ENCODE assay signal across 12 cellular contexts in the genomic region with DNA sequence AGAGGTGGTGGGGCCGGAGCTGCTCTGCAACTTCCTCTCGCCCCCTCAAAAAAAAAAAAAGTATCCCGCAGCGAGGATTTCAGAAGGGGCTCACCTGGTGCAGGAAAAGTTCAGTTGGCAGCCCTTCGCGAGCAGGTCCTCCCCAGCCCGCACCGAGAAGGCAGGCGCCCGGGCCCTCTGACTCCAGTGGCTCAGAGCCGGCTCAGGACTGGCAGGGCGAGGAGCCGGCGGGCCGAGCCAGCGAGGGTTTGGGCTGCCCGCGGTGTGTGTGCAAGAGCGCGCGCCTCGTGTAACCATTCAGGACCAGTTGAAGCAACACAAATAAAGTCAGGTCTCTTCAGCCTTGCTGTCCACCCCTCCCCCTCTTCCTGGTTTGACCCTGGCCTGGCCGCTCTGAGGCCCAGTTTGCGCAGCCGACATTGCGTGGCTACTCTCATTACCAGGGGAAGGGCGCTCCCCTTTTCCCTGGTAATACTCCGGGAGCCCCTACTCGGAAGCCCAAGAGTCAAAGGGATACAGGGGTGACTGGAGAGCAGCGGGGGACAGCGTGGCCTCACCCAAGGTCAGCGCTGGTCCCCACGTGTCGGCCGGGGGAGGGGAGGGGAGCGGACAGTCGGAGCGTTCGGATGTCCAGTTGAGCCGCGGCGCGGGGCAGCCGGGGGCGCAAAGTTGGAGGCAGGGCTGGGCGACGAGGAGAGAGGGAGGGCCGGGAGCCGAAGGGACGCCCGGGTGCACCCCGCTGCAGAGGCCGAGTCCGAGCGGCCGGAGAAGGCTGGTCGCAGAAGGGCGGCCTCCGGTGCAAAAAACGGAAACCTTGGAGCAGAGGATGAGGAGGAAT. TPM values are rescaled to one million over a fixed set of nuclear protein-coding genes. Genes with fewer than 3 reads are reported as not detected.
DNase-seq lines count a peak whose midpoint lies in the region; ATAC-seq, FAIRE-seq and TF ChIP-seq lines count a peak whose summit lies in the region.
"Had no signal": no experiment of that assay in that cellular context is flagged by ENCODE, and none has a peak within 500 bp of the region (broad histone marks: within the 10 kb centered on the region; RNA-seq: fewer than 3 reads in every experiment).

No MANE protein-coding gene starts in this region.

- CTCF ChIA-PET in A549 (lab: Yijun Ruan, JAX) = interaction anchor here (0.7 to 1.3 kb wide), 3 partner anchors 29 to 788 kb away, joined by 3 read pairs; no protein-coding TSS in a partner anchor
- CTCF ChIA-PET in naive thymus-derived CD4-positive, alpha-beta T cell (lab: Charles Lee) = no interaction called here

- peak overlapping the region; percentile 76 for H3K4me2 ChIP-seq in A549

- H3K27ac ChIP-seq in A549 (peak overlapping the region; percentile 69 to 91), HUES64 (ENCODE audit: low read depth, low read length) (no peak overlapping the region), endodermal cell (ENCODE audit: low read depth, low read length) (no peak overlapping the region)
- H3K27ac ChIP-seq in naive thymus-derived CD4-positive, alpha-beta T cell (ENCODE audit: low read depth, low read length) = no peak overlapping the region

- no peak for TF ChIP-seq CTCF in A549 (IDR thresholded peaks at IDR 0.05)
- no peak for TF ChIP-seq CTCF in endodermal cell (conservative IDR thresholded peaks at IDR 0.05)

- peaks cover 14% of the 10 kb centered on the region for H3K4me1 Mint-ChIP-seq in endodermal cell
- H3K4me1 Mint-ChIP-seq in naive thymus-derived CD4-positive, alpha-beta T cell = peaks cover 0 to 15% (median 12%) of the 10 kb centered on the region in 7 donors

- H3K9ac ChIP-seq in HUES64 (ENCODE audit: low read depth, low read length) (no peak overlapping the region), endodermal cell (ENCODE audit: extremely low read depth, low read length, poor library complexity, severe bottlenecking) (no peak overlapping the region)

- H3K36me3 ChIP-seq in HUES64 (ENCODE audit: insufficient read depth, low read length) = no peaks in the 10 kb centered on the region
- H3K36me3 ChIP-seq in endodermal cell (ENCODE audit: control insufficient read depth, insufficient read depth, low read length) = no peaks in the 10 kb centered on the region
- H3K36me3 ChIP-seq in naive thymus-derived CD4-positive, alpha-beta T cell (ENCODE audit: control insufficient read depth in 2 of 3, insufficient read depth in 3 of 3, low read length in 3 of 3) = no peaks in the 10 kb centered on the region

- WGBS in A549 (ENCODE audit: missing lambda C conversion rate) = 87% methylated on average over 52 of the region's 60 CpGs
- 1% methylated on average over 60 of the region's 60 CpGs for WGBS in HUES64
- 1 to 3% methylated on average over 25 to 60 of the region's 60 CpGs for WGBS in endodermal cell (ENCODE audit: insufficient coverage in 1 of 2, insufficient read length in 1 of 2), 2 experiments

- POLR2A ChIA-PET in A549 (lab: Yijun Ruan, JAX) = interaction anchor here (1.2 kb wide), 1 partner anchor 14 kb away, joined by 5 read pairs; no protein-coding TSS in a partner anchor
- POLR2A ChIA-PET in naive thymus-derived CD4-positive, alpha-beta T cell (lab: Charles Lee) = no interaction called here

- DNase-seq in A549 (ENCODE audit: low read depth in 1 of 2, low spot score in 1 of 2) (no peak), endodermal cell (peak; percentile 85), midbrain (lab: John Stamatoyannopoulos, UW) (no peak), NCI-H345 treated with DMSO at 0.1 percent for 48 hours (lab: John Stamatoyannopoulos, UW; ENCODE audit: unreplicated experiment) (no peak)
- DNase-seq in naive thymus-derived CD4-positive, alpha-beta T cell = no peak
- no peak for DNase-seq in activated CD4-positive, alpha-beta T cell treated with anti-CD3 and anti-CD28 coated beads, Interleukin-2, amount 50 U/mL, for 48 hours
- DNase-seq: NCI-H2029 treated with DMSO at 0.1 percent for 48 hours had no signal

- H3K9me3 ChIP-seq in A549 (no peaks in the 10 kb centered on the region), HUES64 (ENCODE audit: insufficient read depth, low read depth, low read length) (no peaks in the 10 kb centered on the region), endodermal cell (ENCODE audit: control insufficient read depth, low read length) (no peaks in the 10 kb centered on the region)
- no peaks in the 10 kb centered on the region for H3K9me3 ChIP-seq in naive thymus-derived CD4-positive, alpha-beta T cell (ENCODE audit: control insufficient read depth in 2 of 3, low read length in 3 of 3)

- TF ChIP-seq EP300 in A549 (IDR thresholded peaks at IDR 0.05) = no peak

- H3K9me3 Mint-ChIP-seq in endodermal cell = no peaks in the 10 kb centered on the region
- peaks cover 0 to 4% (median 0%) of the 10 kb centered on the region in 11 donors for H3K9me3 Mint-ChIP-seq in naive thymus-derived CD4-positive, alpha-beta T cell

- intact Hi-C loops in naive thymus-derived CD4-positive, alpha-beta T cell (cut with micrococcal nuclease) = no loop called here

- peaks cover 100% of the 10 kb centered on the region for H3K27me3 Mint-ChIP-seq in endodermal cell (ENCODE audit: insufficient read depth)
- H3K27me3 Mint-ChIP-seq in naive thymus-derived CD4-positive, alpha-beta T cell = peaks cover 73 to 89% (median 87%) of the 10 kb centered on the region in 5 donors

- H3K4me3 ChIP-seq in A549 = peak overlapping the region; percentile 54
- H3K4me3 ChIP-seq in HUES64 (ENCODE audit: low read length) = peak overlapping the region; percentile 45
- H3K4me3 ChIP-seq in endodermal cell (ENCODE audit: low read length) = peak overlapping the region; percentile 71
- H3K4me3 ChIP-seq in naive thymus-derived CD4-positive, alpha-beta T cell (ENCODE audit: low read length) = no peak overlapping the region

- H3K4me3 Mint-ChIP-seq in endodermal cell = peak overlapping the region; percentile 58
- peak overlapping the region in 8 of 10 donors; percentile 40 to 77 (median 62) for H3K4me3 Mint-ChIP-seq in naive thymus-derived CD4-positive, alpha-beta T cell

- FAIRE-seq in A549 (lab: Jason Lieb, UNC) = no peak
- FAIRE-seq: H54, urothelium cell line had no signal

- no peak overlapping the region for H3K27ac Mint-ChIP-seq in endodermal cell
- H3K27ac Mint-ChIP-seq in naive thymus-derived CD4-positive, alpha-beta T cell = no peak overlapping the region

- no peaks in the 10 kb centered on the region for H3K36me3 Mint-ChIP-seq in endodermal cell (ENCODE audit: low read depth)
- no peaks in the 10 kb centered on the region for H3K36me3 Mint-ChIP-seq in naive thymus-derived CD4-positive, alpha-beta T cell

- no peak; a peak in 1 of 6 replicates for ATAC-seq in A549
- no peak for ATAC-seq in naive thymus-derived CD4-positive, alpha-beta T cell
- no peak for ATAC-seq in activated CD4-positive, CD25-positive, alpha-beta regulatory T cell treated with anti-CD3 and anti-CD28 coated beads, Interleukin-2, amount 50 U/mL, for 24 hours

- H3K27me3 ChIP-seq in HUES64 (ENCODE audit: insufficient read depth, low read length) (peaks cover 100% of the 10 kb centered on the region), endodermal cell (ENCODE audit: control insufficient read depth, insufficient read depth, low read length, poor library complexity, severe bottlenecking) (peaks cover 100% of the 10 kb centered on the region)
- H3K27me3 ChIP-seq in naive thymus-derived CD4-positive, alpha-beta T cell (ENCODE audit: control insufficient read depth in 2 of 2, insufficient read depth in 2 of 2, low read length in 2 of 2) = peaks cover 0 to 17% of the 10 kb centered on the region in 2 donors

- TF ChIP-seq RAD21 in A549 (conservative IDR thresholded peaks at IDR 0.05 in 1 of 2, IDR thresholded peaks at IDR 0.05 in 1 of 2) = no peak

- H3K4me1 ChIP-seq in A549 = peaks cover 6% of the 10 kb centered on the region; the same call in 1 of the 3 replicates
- H3K4me1 ChIP-seq in HUES64 (ENCODE audit: insufficient read depth, low read length) = peaks cover 35% of the 10 kb centered on the region
- peaks cover 7% of the 10 kb centered on the region for H3K4me1 ChIP-seq in endodermal cell (ENCODE audit: control insufficient read depth, insufficient read depth, low read length)
- no peaks in the 10 kb centered on the region for H3K4me1 ChIP-seq in naive thymus-derived CD4-positive, alpha-beta T cell (ENCODE audit: control insufficient read depth in 2 of 2, insufficient read depth in 2 of 2, low read length in 2 of 2)

- no peak for TF ChIP-seq POLR2A in A549 (IDR thresholded peaks at IDR 0.05; ENCODE audit: low read length)

TF ChIP-seq in A549, 52 proteins besides CTCF, POLR2A, EP300 and RAD21 (continues in another document):
- TF ChIP-seq, protein P1, sequence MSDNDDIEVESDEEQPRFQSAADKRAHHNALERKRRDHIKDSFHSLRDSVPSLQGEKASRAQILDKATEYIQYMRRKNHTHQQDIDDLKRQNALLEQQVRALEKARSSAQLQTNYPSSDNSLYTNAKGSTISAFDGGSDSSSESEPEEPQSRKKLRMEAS (IDR thresholded peaks at IDR 0.05) = no peak
- TF ChIP-seq FOSL2 (IDR thresholded peaks at IDR 0.05) (no peak), FOSL2 (CRISPR knock-in tag; IDR thresholded peaks at IDR 0.05) (no peak), JUNB (IDR thresholded peaks at IDR 0.05) (no peak), GATA3 (IDR thresholded peaks at IDR 0.05; ENCODE audit: borderline replicate concordance) (no peak), EHF (CRISPR knock-in tag; IDR thresholded peaks at IDR 0.05) (no peak), NR3C1 (IDR thresholded peaks at IDR 0.05) (no peak), SMC3 (IDR thresholded peaks at IDR 0.05) (no peak), RCOR1 (IDR thresholded peaks at IDR 0.05; ENCODE audit: low read depth, low read length) (no peak), NPAS2 (CRISPR knock-in tag; IDR thresholded peaks at IDR 0.05; ENCODE audit: borderline replicate concordance) (no peak)
- TF ChIP-seq, protein P2, sequence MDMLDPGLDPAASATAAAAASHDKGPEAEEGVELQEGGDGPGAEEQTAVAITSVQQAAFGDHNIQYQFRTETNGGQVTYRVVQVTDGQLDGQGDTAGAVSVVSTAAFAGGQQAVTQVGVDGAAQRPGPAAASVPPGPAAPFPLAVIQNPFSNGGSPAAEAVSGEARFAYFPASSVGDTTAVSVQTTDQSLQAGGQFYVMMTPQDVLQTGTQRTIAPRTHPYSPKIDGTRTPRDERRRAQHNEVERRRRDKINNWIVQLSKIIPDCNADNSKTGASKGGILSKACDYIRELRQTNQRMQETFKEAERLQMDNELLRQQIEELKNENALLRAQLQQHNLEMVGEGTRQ (IDR thresholded peaks at IDR 0.05) = no peak

RNA-seq across cellular contexts. Expression of a gene that starts 12.3 kb away (rescaled TPM):
- polyA plus RNA-seq in A549 (2011; rRNA removed) (0.05 and 0.06 TPM in 2 replicates), A549 (2017; fragmentation: RNase III; extraction: RNeasy Plus Mini Kit Qiagen cat#74134 plus additional on column Dnase treatment) (0.62 to 0.92 TPM (median 0.90 TPM) in 3 replicates)
- 0.13 and 0.19 TPM in 2 replicates for polyA plus RNA-seq in A549 (2012; cell fraction: cytosol; rRNA removed)
- polyA plus RNA-seq in A549 (2012; cell fraction: nucleus; rRNA removed) = 0.09 and 0.13 TPM in 2 replicates
- polyA minus RNA-seq in A549 (2011; rRNA and poly(A)+ RNA removed) = not detected in 2 replicates
- polyA plus RNA-seq in HUES64 (2013, experiment 1 of 2) = 0.35 TPM
- 0.25 TPM for polyA plus RNA-seq in HUES64 (2013, experiment 2 of 2)
- not detected for total RNA-seq in endodermal cell
- 0.39 TPM for polyA plus RNA-seq in endodermal cell (2013, experiment 1 of 2)
- 0.54 TPM for polyA plus RNA-seq in endodermal cell (2013, experiment 2 of 2)
- total RNA-seq in naive thymus-derived CD4-positive, alpha-beta T cell = not detected
- polyA plus RNA-seq in naive thymus-derived CD4-positive, alpha-beta T cell = not detected
- total RNA-seq: lung microvascular endothelial cell had no signal

Comparison
In these comparisons a context has a peak if more than half of its experiments do, and no peak if none do; other contexts are left out.
1. H3K27ac ChIP-seq: peak in A549 (2 of 2); none in HUES64 (single experiment), endodermal cell (single experiment) and naive thymus-derived CD4-positive, alpha-beta T cell (single experiment).